26 cellular contexts compared by ENCODE assay signal in the genomic region with DNA sequence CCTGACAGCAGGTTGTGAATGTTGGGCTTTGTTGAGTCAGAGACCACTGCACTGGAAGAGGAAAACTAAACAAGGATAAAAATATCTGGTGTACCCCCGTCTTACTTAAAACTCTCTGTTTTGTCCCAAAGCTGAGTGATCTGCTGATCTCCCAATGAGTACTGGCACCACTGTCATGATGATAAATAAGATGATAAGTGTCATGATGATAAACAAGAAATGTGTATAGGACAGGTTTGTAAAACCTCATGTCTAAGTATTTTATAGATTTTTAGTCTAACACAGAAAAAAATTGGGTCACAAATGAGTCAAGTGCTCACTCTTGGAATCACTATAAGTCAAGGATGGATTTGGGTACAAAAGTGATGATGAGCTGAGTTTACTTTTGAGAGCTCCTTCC. TPM values are rescaled to one million over a fixed set of nuclear protein-coding genes. Genes with fewer than 3 reads are reported as not detected.
"Had no signal": no experiment of that assay in that cellular context is flagged by ENCODE, and none has a peak within 500 bp of the region (broad histone marks: within the 10 kb centered on the region; RNA-seq: fewer than 3 reads in every experiment).

No MANE protein-coding gene starts in this region.

- H3K9me3 ChIP-seq: gastroesophageal sphincter, left ventricle myocardium inferior, neutrophil, ovary, psoas muscle, right atrium auricular region, spleen, thyroid gland, upper lobe of right lung had no signal

- ATAC-seq: gastroesophageal sphincter, natural killer cell, upper lobe of right lung had no signal

- H3K27ac Mint-ChIP-seq: activated B cell treated with CpG ODN at 0.5 μM for 24 hours; activated CD4-positive, alpha-beta memory T cell treated with anti-CD3 and anti-CD28 coated beads for 36 hours; activated naive CD4-positive, alpha-beta T cell treated with anti-CD3 and anti-CD28 coated beads for 36 hours; mesothelial cell of epicardium; natural killer cell; stimulated activated naive CD8-positive, alpha-beta T cell treated with anti-CD3 and anti-CD28 coated beads, Interleukin-15, Interleukin-2, amounts not matched to agents 100 ng/mL and 50 ng/mL, for 24 hours; T-helper 17 cell had no signal

- H3K9me3 Mint-ChIP-seq: activated B cell treated with CpG ODN at 0.5 μM for 24 hours; activated CD4-positive, alpha-beta memory T cell treated with anti-CD3 and anti-CD28 coated beads for 36 hours; activated naive CD4-positive, alpha-beta T cell treated with anti-CD3 and anti-CD28 coated beads for 36 hours; mesothelial cell of epicardium; natural killer cell had no signal

- H3K27ac ChIP-seq: coronary artery, epithelial cell of prostate, gastroesophageal sphincter, left ventricle myocardium inferior, neutrophil, ovary, psoas muscle, right atrium auricular region, spleen, thyroid gland, upper lobe of right lung had no signal

- H3K36me3 Mint-ChIP-seq: mesothelial cell of epicardium had no signal

- H3K4me3 ChIP-seq: coronary artery, gastroesophageal sphincter, left ventricle myocardium inferior, ovary, psoas muscle, right atrium auricular region, spleen, thyroid gland, upper lobe of right lung had no signal

- DNase-seq: activated B cell treated with CpG ODN at 0.5 μM for 24 hours; activated CD4-positive, alpha-beta T cell treated with anti-CD3 and anti-CD28 coated beads for 4 hours; amygdala; cerebellar nuclear complex; head of caudate nucleus; hypothalamus; left ventricle myocardium inferior; natural killer cell; ovary; psoas muscle; spleen; substantia nigra; T-helper 17 cell; thyroid gland; upper lobe of right lung had no signal

- H3K36me3 ChIP-seq: gastroesophageal sphincter, left ventricle myocardium inferior, neutrophil, ovary, right atrium auricular region, spleen, thyroid gland, upper lobe of right lung had no signal

- H3K27me3 ChIP-seq: ovary had no signal

RNA-seq across cellular contexts. Expression of a gene that starts 8.5 kb away (rescaled TPM):
- total RNA-seq: activated B cell treated with CpG ODN at 0.5 μM for 24 hours; activated CD4-positive, alpha-beta memory T cell treated with anti-CD3 and anti-CD28 coated beads for 36 hours; activated naive CD4-positive, alpha-beta T cell treated with anti-CD3 and anti-CD28 coated beads for 36 hours; bronchial epithelial cell; gastroesophageal sphincter; left ventricle myocardium inferior; lung microvascular endothelial cell; mesothelial cell of epicardium; natural killer cell; right atrium auricular region; spleen; T-helper 17 cell; thyroid gland; upper lobe of right lung had no signal
